ENCODE assay signal across 1 cellular context in genomic region chr16:48365030-48365600, GRCh38.
TF ChIP-seq lines count a peak whose summit lies in the region.

No MANE protein-coding gene starts in this region.

TF ChIP-seq in SK-N-SH, 30 proteins besides CTCF, POLR2A, EP300 and RAD21 (continued from another document):
- TF ChIP-seq USF2 (IDR thresholded peaks at IDR 0.05; ENCODE audit: borderline replicate concordance, low read depth, low read length) (no peak), EZH2phosphoT487 (IDR thresholded peaks at IDR 0.05; ENCODE audit: borderline replicate concordance, low read depth) (no peak), FOXM1 (IDR thresholded peaks at IDR 0.05; ENCODE audit: low read depth) (no peak), ELF1 (IDR thresholded peaks at IDR 0.05) (no peak), POLR2AphosphoS5 (IDR thresholded peaks at IDR 0.05; ENCODE audit: low read depth, low read length) (no peak), SMC3 (IDR thresholded peaks at IDR 0.05; ENCODE audit: low read depth, low read length) (no peak)
